14 cellular contexts compared by ENCODE assay signal in the genomic region with DNA sequence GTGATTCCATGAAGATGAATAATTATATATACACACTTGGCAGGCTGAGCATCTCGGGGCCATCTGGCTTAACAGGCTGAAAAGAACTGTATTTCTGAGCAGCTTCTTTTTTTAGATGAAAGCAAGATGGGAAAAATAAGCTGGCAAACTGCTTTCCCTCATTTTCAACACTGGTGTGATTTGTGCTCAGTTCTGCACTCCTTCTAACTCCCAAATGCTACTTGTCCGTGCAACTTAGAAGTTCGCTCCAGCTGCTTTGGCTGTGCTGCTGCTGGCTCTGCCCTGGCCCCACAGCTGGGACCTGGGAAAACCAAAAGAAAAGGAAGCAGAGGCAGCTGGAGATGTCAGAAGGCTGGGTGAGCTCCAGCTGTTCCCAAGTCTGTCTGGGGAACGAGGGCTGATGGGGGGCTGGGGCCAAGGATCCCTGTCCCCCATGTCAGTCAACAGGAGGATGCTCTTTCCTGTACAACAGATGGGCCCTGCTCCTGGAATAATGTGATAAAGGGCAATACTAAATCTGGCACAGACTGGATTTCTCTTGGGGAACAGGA. TPM values are rescaled to one million over a fixed set of nuclear protein-coding genes. Genes with fewer than 3 reads are reported as not detected.
A peak's percentile ranks its signal among the peaks of the same experiment; 100 is the strongest.
DNase-seq lines count a peak whose midpoint lies in the region; ATAC-seq and TF ChIP-seq lines count a peak whose summit lies in the region.
"Had no signal": no experiment of that assay in that cellular context is flagged by ENCODE, and none has a peak within 500 bp of the region (broad histone marks: within the 10 kb centered on the region; RNA-seq: fewer than 3 reads in every experiment).

No MANE protein-coding gene starts in this region.

- H4K91ac ChIP-seq in mesenchymal stem cell (ENCODE audit: low read length), result no peak overlapping the region

- H2BK12ac ChIP-seq in mesenchymal stem cell (ENCODE audit: low read length in 2 of 2), result no peak overlapping the region

- no peaks in the 10 kb centered on the region for H3K4me1 ChIP-seq in right atrium auricular region
- H3K4me1 ChIP-seq in mesenchymal stem cell (ENCODE audit: control insufficient read depth, insufficient read depth, low read depth, low read length), result peaks cover 3% of the 10 kb centered on the region

- H3K79me1 ChIP-seq in mesenchymal stem cell (replicated peaks; ENCODE audit: low read length, poor library complexity, severe bottlenecking), result no peaks in the 10 kb centered on the region

- H3K9me3 ChIP-seq in right atrium auricular region (no peaks in the 10 kb centered on the region), mesenchymal stem cell (ENCODE audit: control insufficient read depth, low read length) (peaks cover 3% of the 10 kb centered on the region)
- H3K9me3 ChIP-seq: transverse colon had no signal

- H3K4me1 Mint-ChIP-seq in CD14-positive monocyte, result no peaks in the 10 kb centered on the region

- no peak overlapping the region for H3K27ac Mint-ChIP-seq in CD14-positive monocyte

- H3K36me3 ChIP-seq in right atrium auricular region, result no peaks in the 10 kb centered on the region
- H3K36me3 ChIP-seq in mesenchymal stem cell (ENCODE audit: control insufficient read depth in 1 of 2, insufficient read depth in 2 of 2, low read depth in 1 of 2, low read length in 2 of 2), result peaks cover 3 to 4% of the 10 kb centered on the region in 2 experiments
- H3K36me3 ChIP-seq: transverse colon had no signal

- peak overlapping the region; percentile 9 for H3K9ac ChIP-seq in mesenchymal stem cell (ENCODE audit: low read length)

- WGBS in mesenchymal stem cell, result 62% methylated on average over 4 of the region's 4 CpGs

- intact Hi-C loops in Right ventricle myocardium inferior (cut with DNase I) (no loop called here), CD14-positive monocyte (cut with micrococcal nuclease) (no loop called here)

- no peak overlapping the region for H2AK5ac ChIP-seq in mesenchymal stem cell (ENCODE audit: low read length, severe bottlenecking)

- H3K9me3 Mint-ChIP-seq in CD14-positive monocyte, result peaks cover 0 to 3% (median 2%) of the 10 kb centered on the region in 7 donors

- H2BK15ac ChIP-seq in mesenchymal stem cell (ENCODE audit: low read depth, poor library complexity, severe bottlenecking), result no peak overlapping the region

- peaks cover 0 to 3% (median 3%) of the 10 kb centered on the region in 3 donors for H3K27me3 Mint-ChIP-seq in CD14-positive monocyte (ENCODE audit: low read depth in 3 of 3)
- H3K27me3 Mint-ChIP-seq: naive thymus-derived CD8-positive, alpha-beta T cell had no signal

- no peaks in the 10 kb centered on the region for H3K27me3 ChIP-seq in right atrium auricular region
- peaks cover 0 to 6% of the 10 kb centered on the region in 2 experiments for H3K27me3 ChIP-seq in mesenchymal stem cell (ENCODE audit: control insufficient read depth in 1 of 2, insufficient read depth in 1 of 2, low read length in 2 of 2)
- H3K27me3 ChIP-seq: transverse colon had no signal

- H3K14ac ChIP-seq in mesenchymal stem cell (ENCODE audit: low read length in 2 of 2), result no peak overlapping the region

- H3K4me3 Mint-ChIP-seq in CD14-positive monocyte, result no peak overlapping the region

- H3K23ac ChIP-seq in mesenchymal stem cell (ENCODE audit: low read length in 2 of 2), result no peak overlapping the region

- TF ChIP-seq CTCF in right atrium auricular region (IDR thresholded peaks at IDR 0.05) (no peak), CD14-positive monocyte (IDR thresholded peaks at IDR 0.05) (no peak)

- H2BK5ac ChIP-seq in mesenchymal stem cell (ENCODE audit: low read depth, low read length, poor library complexity, severe bottlenecking), result no peak overlapping the region

- no peak overlapping the region for H4K8ac ChIP-seq in mesenchymal stem cell (ENCODE audit: low read length)

- peak overlapping the region in 1 of 2 experiments; percentile 35 for H3K4ac ChIP-seq in mesenchymal stem cell (ENCODE audit: low read depth in 1 of 2, low read length in 2 of 2)

- H3K18ac ChIP-seq in mesenchymal stem cell (ENCODE audit: low read depth in 1 of 2, low read length in 2 of 2), result peak overlapping the region; percentile 5 to 12

- H3K4me2 ChIP-seq in mesenchymal stem cell (ENCODE audit: low read length, poor library complexity, severe bottlenecking), result no peak overlapping the region

- H3K4me3 ChIP-seq in right atrium auricular region (no peak overlapping the region), mesenchymal stem cell (ENCODE audit: insufficient read depth in 1 of 2, low read depth in 1 of 2, low read length in 2 of 2) (peak overlapping the region in 1 of 2 experiments; percentile 42)
- H3K4me3 ChIP-seq: coronary artery, transverse colon had no signal

- ATAC-seq in Right ventricle myocardium inferior (peak; percentile 90), HG03565 (IDR thresholded peaks at IDR 0.05; ENCODE audit: unreplicated experiment) (no peak)
- ATAC-seq: naive thymus-derived CD8-positive, alpha-beta T cell had no signal

- H3K27ac ChIP-seq in right atrium auricular region, result no peak overlapping the region
- no peak overlapping the region for H3K27ac ChIP-seq in mesenchymal stem cell (ENCODE audit: low read length, poor library complexity, severe bottlenecking)
- H3K27ac ChIP-seq: coronary artery had no signal

- peaks cover under 1 to 5% of the 10 kb centered on the region in 2 donors for H3K36me3 Mint-ChIP-seq in CD14-positive monocyte

- H2AFZ ChIP-seq in mesenchymal stem cell (ENCODE audit: low read depth, low read length), result no peak overlapping the region

- H2BK120ac ChIP-seq in mesenchymal stem cell (ENCODE audit: low read depth, low read length), result no peak overlapping the region

- peak; percentile 66 for DNase-seq in Right ventricle myocardium inferior (ENCODE audit: missing footprints)
- DNase-seq in right atrium auricular region (ENCODE audit: low spot score), result no peak
- peak; percentile 78 for DNase-seq in cerebellum (ENCODE audit: low spot score)
- peak; percentile 17 for DNase-seq in mesenchymal stem cell
- no peak for DNase-seq in nucleus accumbens (lab: John Stamatoyannopoulos, UW)
- no peak for DNase-seq in SHP77 (lab: John Stamatoyannopoulos, UW)
- no peak for DNase-seq in CD14-positive monocyte (ENCODE audit: low spot score)
- DNase-seq: activated naive CD4-positive, alpha-beta T cell treated with Interleukin-2 at 50 U/mL for 16 hours; GOT3; naive thymus-derived CD8-positive, alpha-beta T cell; small intestine; transverse colon had no signal

RNA-seq across cellular contexts. Expression of a gene that starts 44.9 kb away (rescaled TPM):
- total RNA-seq in Right ventricle myocardium inferior (9.7 TPM), right atrium auricular region (1 to 10 TPM; 4.3 to 5.5 TPM), cerebellum (4.9 TPM)
- polyA plus RNA-seq in mesenchymal stem cell (2013, experiment 1 of 2), result 7.8 TPM
- polyA plus RNA-seq in mesenchymal stem cell (2013, experiment 2 of 2), result 7.5 TPM
- polyA plus RNA-seq in CD14-positive monocyte, result 1 to 10 TPM; 6.4 to 9.2 TPM

RNA-seq across cellular contexts. Expression of a gene that starts 46.7 kb away (rescaled TPM):
- 30.0 TPM for total RNA-seq in Right ventricle myocardium inferior
- 10 to 100 TPM; 13.4 to 21.0 TPM for total RNA-seq in right atrium auricular region
- total RNA-seq in cerebellum, result 281 TPM
- 158 TPM for polyA plus RNA-seq in mesenchymal stem cell (2013, experiment 1 of 2)
- polyA plus RNA-seq in mesenchymal stem cell (2013, experiment 2 of 2), result 158 TPM
- polyA plus RNA-seq in CD14-positive monocyte, result 1 to 10 TPM; 3.5 to 8.1 TPM

Comparison
In these comparisons a context has a peak if more than half of its experiments do, and no peak if none do; other contexts are left out.
1. DNase-seq: peak in Right ventricle myocardium inferior (single experiment), cerebellum (single experiment) and mesenchymal stem cell (single experiment); none in right atrium auricular region (single experiment), nucleus accumbens (0 of 56), SHP77 (0 of 2) and CD14-positive monocyte (single experiment).